Comparison of ENCODE assay signal across 10 cellular contexts in genomic region chr6:3383525-3383924, GRCh38.
DNase-seq lines count a peak whose midpoint lies in the region; ATAC-seq, FAIRE-seq and TF ChIP-seq lines count a peak whose summit lies in the region.
"Had no signal": no experiment of that assay in that cellular context is flagged by ENCODE, and none has a peak within 500 bp of the region (broad histone marks: within the 10 kb centered on the region; RNA-seq: fewer than 3 reads in every experiment).

No MANE protein-coding gene starts in this region.

- CTCF ChIA-PET in A549 (lab: Yijun Ruan, JAX) = interaction anchor here (1.3 kb wide), 1 partner anchor 20 kb away, joined by 3 read pairs; no protein-coding TSS in a partner anchor
- CTCF ChIA-PET in HepG2 (lab: Yijun Ruan, JAX; ENCODE audit: low intra/inter-chr PET ratio, low total read pairs) = no interaction called here

- H3K79me2 ChIP-seq in HepG2 (ENCODE audit: insufficient read depth, low read length) = peaks cover 77% of the 10 kb centered on the region

- TF ChIP-seq POLR2A in A549 (IDR thresholded peaks at IDR 0.05; ENCODE audit: low read length) (no peak), HepG2 (IDR thresholded peaks at IDR 0.05; ENCODE audit: insufficient read depth in 1 of 2, low read depth in 2 of 2, low read length in 2 of 2) (no peak)

- intact Hi-C loops in HepG2 (cut with micrococcal nuclease; ENCODE audit: unreplicated experiment) = no loop called here
- intact Hi-C loops in tibial artery (cut with DNase I; ENCODE audit: low total_unique reads) = no loop called here

- no peaks in the 10 kb centered on the region for H3K9me3 ChIP-seq in A549
- H3K9me3 ChIP-seq in HepG2 (ENCODE audit: low read length) = no peaks in the 10 kb centered on the region
- H3K9me3 ChIP-seq in tibial artery = no peaks in the 10 kb centered on the region

- 43% methylated on average over 7 of the region's 8 CpGs for WGBS in A549 (ENCODE audit: missing lambda C conversion rate)
- 50% methylated on average over 8 of the region's 8 CpGs for WGBS in HepG2 (ENCODE audit: low lambda C conversion rate)

- no peaks in the 10 kb centered on the region for H4K20me1 ChIP-seq in HepG2 (ENCODE audit: insufficient read depth, low read length)

- TF ChIP-seq CTCF in A549 (IDR thresholded peaks at IDR 0.05) (no peak), HepG2 (CRISPR knock-in tag; IDR thresholded peaks at IDR 0.05) (0 out of 2 replicates have a peak, but pooled peaks have one; percentile 3), tibial artery (IDR thresholded peaks at IDR 0.05) (no peak)

- H3K9ac ChIP-seq in HepG2 (ENCODE audit: insufficient read depth, low read depth, low read length) = peak overlapping the region; percentile 40; the same call in 1 of the 2 replicates

- H3K27me3 ChIP-seq in HepG2 (ENCODE audit: control insufficient read depth in 1 of 2, insufficient read depth in 2 of 2, low read length in 2 of 2) (no peaks in the 10 kb centered on the region), tibial artery (no peaks in the 10 kb centered on the region)

- ATAC-seq in A549 (peak in 1 of 2 experiments; percentile 57; a peak in 3 of 6 replicates), HG02870 (IDR thresholded peaks at IDR 0.05; ENCODE audit: unreplicated experiment) (peak; percentile 46), HepG2 (no peak), HG02623 (IDR thresholded peaks at IDR 0.05; ENCODE audit: unreplicated experiment) (no peak), HG02884 (IDR thresholded peaks at IDR 0.05; ENCODE audit: unreplicated experiment) (no peak)

- TF ChIP-seq EP300 in A549 (IDR thresholded peaks at IDR 0.05) (no peak), HepG2 (IDR thresholded peaks at IDR 0.05; ENCODE audit: low read depth in 2 of 2, low read length in 2 of 2) (peak in 1 of 2 experiments; percentile 81; a peak in 2 of 4 replicates), HepG2 (CRISPR knock-in tag; IDR thresholded peaks at IDR 0.05; ENCODE audit: borderline replicate concordance) (no peak)

- in situ Hi-C loops in HepG2 (cut with HindIII; ENCODE audit: extremely low pct_ligation_motif_present, low pct_unique_long_range_greater_than_20kb) = no loop called here

- TF ChIP-seq RAD21 in A549 (conservative IDR thresholded peaks at IDR 0.05 in 1 of 2, IDR thresholded peaks at IDR 0.05 in 1 of 2) (no peak), HepG2 (CRISPR knock-in tag; IDR thresholded peaks at IDR 0.05) (0 out of 2 replicates have a peak, but pooled peaks have one; percentile 30)

- H3K4me3 ChIP-seq in A549 (no peak overlapping the region), HepG2 (replicated peaks in 1 of 3; ENCODE audit: insufficient read depth in 1 of 3, low read depth in 2 of 3, low read length in 3 of 3) (no peak overlapping the region), tibial artery (no peak overlapping the region)

- POLR2A ChIA-PET in A549 (lab: Yijun Ruan, JAX) = no interaction called here
- POLR2A ChIA-PET in HepG2 (lab: Yijun Ruan, JAX) = interaction anchor here (1.4 to 9.2 kb wide), 4 partner anchors 12 to 24 kb away, joined by 5 to 271 read pairs (median 52); no protein-coding TSS in a partner anchor

- BruUV-seq in HepG2 (replicated peaks; lab: Mats Ljungman, UMichigan) = no TSS peak

- peak overlapping the region; percentile 26 to 70; a peak in 4 of 6 replicates for H3K27ac ChIP-seq in A549
- H3K27ac ChIP-seq in HepG2 (ENCODE audit: extremely low read length, insufficient read depth, low read length) = peak overlapping the region; percentile 95
- H3K27ac ChIP-seq in tibial artery = no peak overlapping the region

- H3K4me1 ChIP-seq in A549 (peaks cover 51% of the 10 kb centered on the region), HepG2 (ENCODE audit: insufficient read depth, low read length) (peaks cover 80% of the 10 kb centered on the region), tibial artery (peaks cover 0 to 5% (median 2%) of the 10 kb centered on the region in 4 donors)

- H3K36me3 ChIP-seq in HepG2 (replicated peaks in 1 of 2; ENCODE audit: control insufficient read depth in 1 of 2, insufficient read depth in 2 of 2, low read length in 2 of 2) = peaks cover 12 to 29% of the 10 kb centered on the region in 2 experiments
- H3K36me3 ChIP-seq in tibial artery = no peaks in the 10 kb centered on the region

- DNase-seq in A549 (ENCODE audit: low read depth in 1 of 2, low spot score in 1 of 2) (peak in 1 of 2 experiments; percentile 24), astrocyte of the hippocampus (ENCODE audit: low read depth, low spot score) (peak; percentile 60), HepG2 (ENCODE audit: low spot score) (peak; percentile 88), NCI-H526 (lab: John Stamatoyannopoulos, UW) (no peak), tibial artery (no peak)
- DNase-seq: NCI-H1092 treated with DMSO at 0.1 percent for 48 hours; stimulated activated CD4-positive, alpha-beta T cell treated with anti-CD3 and anti-CD28 coated beads, Interleukin-4, amount 100 ng/mL, for 24 hours had no signal

- no peak for FAIRE-seq in A549 (lab: Jason Lieb, UNC)
- FAIRE-seq in HepG2 (lab: Jason Lieb, UNC) = peak; percentile 68

- H3K4me2 ChIP-seq in A549 = peak overlapping the region; percentile 66
- peak overlapping the region; percentile 10; the same call in 1 of the 2 replicates for H3K4me2 ChIP-seq in HepG2 (ENCODE audit: low read depth, low read length)

- no peak overlapping the region for H2AFZ ChIP-seq in HepG2 (ENCODE audit: low read length)

TF ChIP-seq in A549, 52 proteins besides CTCF, POLR2A, EP300 and RAD21:
- TF ChIP-seq, protein P1, sequence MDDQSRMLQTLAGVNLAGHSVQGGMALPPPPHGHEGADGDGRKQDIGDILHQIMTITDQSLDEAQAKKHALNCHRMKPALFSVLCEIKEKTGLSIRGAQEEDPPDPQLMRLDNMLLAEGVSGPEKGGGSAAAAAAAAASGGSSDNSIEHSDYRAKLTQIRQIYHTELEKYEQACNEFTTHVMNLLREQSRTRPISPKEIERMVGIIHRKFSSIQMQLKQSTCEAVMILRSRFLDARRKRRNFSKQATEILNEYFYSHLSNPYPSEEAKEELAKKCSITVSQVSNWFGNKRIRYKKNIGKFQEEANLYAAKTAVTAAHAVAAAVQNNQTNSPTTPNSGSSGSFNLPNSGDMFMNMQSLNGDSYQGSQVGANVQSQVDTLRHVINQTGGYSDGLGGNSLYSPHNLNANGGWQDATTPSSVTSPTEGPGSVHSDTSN (IDR thresholded peaks at IDR 0.05) = no peak
- TF ChIP-seq PHF8 (IDR thresholded peaks at IDR 0.05; ENCODE audit: borderline replicate concordance, low read depth) (no peak), MYC (IDR thresholded peaks at IDR 0.05; ENCODE audit: borderline replicate concordance, low read length) (no peak), HOXB5 (CRISPR knock-in tag; IDR thresholded peaks at IDR 0.05) (no peak), MAFK (IDR thresholded peaks at IDR 0.05; ENCODE audit: partially characterized antibody) (peak; percentile 40)

TF ChIP-seq in HepG2, 621 proteins besides CTCF, POLR2A, EP300 and RAD21 (continues in another document):
- TF ChIP-seq, protein P2, sequence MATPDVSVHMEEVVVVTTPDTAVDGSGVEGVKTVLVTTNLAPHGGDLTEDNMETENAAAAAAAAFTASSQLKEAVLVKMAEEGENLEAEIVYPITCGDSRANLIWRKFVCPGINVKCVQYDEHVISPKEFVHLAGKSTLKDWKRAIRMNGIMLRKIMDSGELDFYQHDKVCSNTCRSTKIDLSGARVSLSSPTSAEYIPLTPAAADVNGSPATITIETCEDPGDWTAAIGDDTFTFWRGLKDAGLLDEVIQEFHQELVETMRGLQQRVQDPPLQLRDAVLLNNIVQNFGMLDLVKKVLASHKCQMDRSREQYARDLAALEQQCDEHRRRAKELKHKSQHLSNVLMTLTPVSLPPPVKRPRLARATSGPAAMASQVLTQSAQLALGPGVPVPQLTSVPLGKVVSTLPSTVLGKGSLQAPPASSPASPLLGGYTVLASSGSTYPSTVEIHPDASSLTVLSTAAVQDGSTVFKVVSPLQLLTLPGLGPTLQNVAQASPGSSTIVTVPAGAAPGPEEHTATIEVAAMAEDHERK (CRISPR knock-in tag; IDR thresholded peaks at IDR 0.05; ENCODE audit: low read depth) = no peak
- TF ChIP-seq ZNF12 (CRISPR knock-in tag; IDR thresholded peaks at IDR 0.05) (no peak), ZSCAN22 (CRISPR knock-in tag; IDR thresholded peaks at IDR 0.05) (no peak), NFRKB (IDR thresholded peaks at IDR 0.05) (no peak), CREB1 (IDR thresholded peaks at IDR 0.05) (peak; percentile 21; the same call in 1 of the 2 replicates), CREB1 (CRISPR knock-in tag; IDR thresholded peaks at IDR 0.05) (no peak), ZNF761 (CRISPR knock-in tag; conservative IDR thresholded peaks at IDR 0.05) (no peak)
- TF ChIP-seq, protein P3, sequence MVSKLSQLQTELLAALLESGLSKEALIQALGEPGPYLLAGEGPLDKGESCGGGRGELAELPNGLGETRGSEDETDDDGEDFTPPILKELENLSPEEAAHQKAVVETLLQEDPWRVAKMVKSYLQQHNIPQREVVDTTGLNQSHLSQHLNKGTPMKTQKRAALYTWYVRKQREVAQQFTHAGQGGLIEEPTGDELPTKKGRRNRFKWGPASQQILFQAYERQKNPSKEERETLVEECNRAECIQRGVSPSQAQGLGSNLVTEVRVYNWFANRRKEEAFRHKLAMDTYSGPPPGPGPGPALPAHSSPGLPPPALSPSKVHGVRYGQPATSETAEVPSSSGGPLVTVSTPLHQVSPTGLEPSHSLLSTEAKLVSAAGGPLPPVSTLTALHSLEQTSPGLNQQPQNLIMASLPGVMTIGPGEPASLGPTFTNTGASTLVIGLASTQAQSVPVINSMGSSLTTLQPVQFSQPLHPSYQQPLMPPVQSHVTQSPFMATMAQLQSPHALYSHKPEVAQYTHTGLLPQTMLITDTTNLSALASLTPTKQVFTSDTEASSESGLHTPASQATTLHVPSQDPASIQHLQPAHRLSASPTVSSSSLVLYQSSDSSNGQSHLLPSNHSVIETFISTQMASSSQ (IDR thresholded peaks at IDR 0.05; ENCODE audit: low read depth) = no peak
- TF ChIP-seq, protein P3 (CRISPR knock-in tag; IDR thresholded peaks at IDR 0.05; ENCODE audit: borderline replicate concordance) = no peak

Comparison
In these comparisons a context has a peak if more than half of its experiments do, and no peak if none do; other contexts are left out.
1. DNase-seq: peak in astrocyte of the hippocampus (single experiment) and HepG2 (single experiment); none in NCI-H526 (0 of 2) and tibial artery (0 of 2).
2. H3K27ac ChIP-seq: peak in A549 (2 of 2) and HepG2 (single experiment); none in tibial artery (0 of 2).
3. Of the 38 proteins assayed by ChIP-seq in both HepG2 and A549: peak only in HepG2: CEBPB, CTCF, FOSL2, HDAC2 and RAD21; only in A549: none; in both: MAFK; in neither: 31; mixed calls (peak in some experiments, not most) for 1.